Comparison of ENCODE assay signal across 27 cellular contexts in the genomic region with DNA sequence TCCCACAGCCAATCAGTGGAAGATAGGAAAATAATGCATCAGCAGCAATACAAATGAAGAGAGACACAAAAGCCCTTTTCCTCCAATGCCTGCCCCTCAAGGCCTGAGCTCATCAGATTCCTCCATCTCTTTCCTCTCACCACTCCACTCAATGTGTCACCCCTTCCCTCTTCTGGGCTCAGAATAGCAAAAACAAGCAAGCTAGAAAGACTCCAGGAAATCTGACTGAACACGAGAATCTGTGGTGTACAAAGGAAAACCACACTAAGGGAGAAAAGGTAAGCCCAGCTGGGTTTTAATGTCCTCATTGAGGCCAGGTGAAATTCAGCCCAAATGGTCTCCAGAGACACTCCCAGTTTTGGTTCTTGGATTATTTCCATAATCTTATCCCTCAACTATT. TPM values are rescaled to one million over a fixed set of nuclear protein-coding genes. Genes with fewer than 3 reads are reported as not detected.
DNase-seq lines count a peak whose midpoint lies in the region; ATAC-seq, FAIRE-seq and TF ChIP-seq lines count a peak whose summit lies in the region.
"Had no signal": no experiment of that assay in that cellular context is flagged by ENCODE, and none has a peak within 500 bp of the region (broad histone marks: within the 10 kb centered on the region; RNA-seq: fewer than 3 reads in every experiment).

No MANE protein-coding gene starts in this region.

- no peak overlapping the region for H3K9ac ChIP-seq in DND-41 (ENCODE audit: low read depth, low read length)
- H3K9ac ChIP-seq: neural progenitor cell had no signal

- intact Hi-C loops in activated T-helper 1 cell treated with anti-CD3 and anti-CD28 coated beads, Interleukin-12 subunit alpha, Interleukin-12 subunit beta, Interleukin-2, Interleukin-4 antibody, amounts not matched to agents 30 ng/mL and 10 ng/mL and 1 ng/mL, durations not matched to agents 14 hours and 24 hours and 36 hours (cut with micrococcal nuclease), result loop anchor here (2.0 kb wide), 1 partner anchor 16 kb away; a partner anchor contains a TSS
- intact Hi-C loops in left cardiac atrium (cut with DNase I), result no loop called here

- no peak overlapping the region for H3K27ac ChIP-seq in DND-41 (ENCODE audit: low read length)
- no peak overlapping the region for H3K27ac ChIP-seq in right atrium auricular region
- H3K27ac ChIP-seq: cardiac muscle cell, neural progenitor cell, sigmoid colon, stomach, tibial artery had no signal

- no peaks in the 10 kb centered on the region for H3K4me1 ChIP-seq in DND-41 (ENCODE audit: insufficient read depth, low read length)
- peaks cover 0 to 4% of the 10 kb centered on the region in 2 donors for H3K4me1 ChIP-seq in right atrium auricular region
- H3K4me1 ChIP-seq: neural progenitor cell had no signal

- ATAC-seq in DND-41 (ENCODE audit: insufficient read depth, low read depth), result 0 out of 3 replicates have a peak, but pooled peaks have one; percentile 39
- ATAC-seq in HG03097 (IDR thresholded peaks at IDR 0.05; ENCODE audit: low FRiP score, unreplicated experiment), result peak; percentile 53
- ATAC-seq in left cardiac atrium, result no peak
- ATAC-seq: HepG2, SK-N-SH treated with all-trans-retinoic acid at 6 μM for 48 hours had no signal

- H3K27me3 ChIP-seq in DND-41 (ENCODE audit: insufficient read depth, low read length, poor library complexity), result no peaks in the 10 kb centered on the region
- no peaks in the 10 kb centered on the region for H3K27me3 ChIP-seq in right atrium auricular region
- H3K27me3 ChIP-seq: cardiac muscle cell, neural progenitor cell, sigmoid colon, stomach, tibial artery had no signal

- no peak overlapping the region for H2AFZ ChIP-seq in DND-41 (ENCODE audit: low read depth, low read length)
- H2AFZ ChIP-seq: neural progenitor cell had no signal

- H3K9me3 Mint-ChIP-seq in activated T-helper 1 cell treated with anti-CD3 and anti-CD28 coated beads, Interleukin-12 subunit alpha, Interleukin-12 subunit beta, Interleukin-2, Interleukin-4 antibody, amounts not matched to agents 30 ng/mL and 10 ng/mL and 1 ng/mL, durations not matched to agents 14 hours and 24 hours and 36 hours, result no peaks in the 10 kb centered on the region

- no peaks in the 10 kb centered on the region for H3K27me3 Mint-ChIP-seq in activated T-helper 1 cell treated with anti-CD3 and anti-CD28 coated beads, Interleukin-12 subunit alpha, Interleukin-12 subunit beta, Interleukin-2, Interleukin-4 antibody, amounts not matched to agents 30 ng/mL and 10 ng/mL and 1 ng/mL, durations not matched to agents 14 hours and 24 hours and 36 hours (ENCODE audit: insufficient read depth)

- H3K4me3 ChIP-seq in DND-41 (ENCODE audit: low read depth in 1 of 2, low read length in 2 of 2) (no peak overlapping the region), right atrium auricular region (no peak overlapping the region)
- H3K4me3 ChIP-seq: cardiac muscle cell, lung, neural progenitor cell, sigmoid colon, stomach, tibial artery had no signal

- peaks cover 48% of the 10 kb centered on the region for H3K79me2 ChIP-seq in DND-41 (ENCODE audit: insufficient read depth, low read length)

- H3K4me1 Mint-ChIP-seq in activated T-helper 1 cell treated with anti-CD3 and anti-CD28 coated beads, Interleukin-12 subunit alpha, Interleukin-12 subunit beta, Interleukin-2, Interleukin-4 antibody, amounts not matched to agents 30 ng/mL and 10 ng/mL and 1 ng/mL, durations not matched to agents 14 hours and 24 hours and 36 hours (ENCODE audit: low read depth), result peaks cover 48% of the 10 kb centered on the region

- no peaks in the 10 kb centered on the region for H3K36me3 ChIP-seq in DND-41 (ENCODE audit: insufficient read depth, low read length)
- H3K36me3 ChIP-seq in right atrium auricular region, result no peaks in the 10 kb centered on the region
- H3K36me3 ChIP-seq: cardiac muscle cell, neural progenitor cell, sigmoid colon, stomach, tibial artery had no signal

- peak; percentile 85 for FAIRE-seq in GM18507 (lab: Jason Lieb, UNC)
- FAIRE-seq: endometrium, HepG2 had no signal

- 0 out of 2 replicates have a peak, but pooled peaks cover 7% of the 10 kb centered on the region for H4K20me1 ChIP-seq in DND-41 (ENCODE audit: insufficient read depth, low read length)

- no peak overlapping the region for H3K27ac Mint-ChIP-seq in activated T-helper 1 cell treated with anti-CD3 and anti-CD28 coated beads, Interleukin-12 subunit alpha, Interleukin-12 subunit beta, Interleukin-2, Interleukin-4 antibody, amounts not matched to agents 30 ng/mL and 10 ng/mL and 1 ng/mL, durations not matched to agents 14 hours and 24 hours and 36 hours
- H3K27ac Mint-ChIP-seq: neural progenitor cell had no signal

- no peak for TF ChIP-seq CTCF in DND-41 (IDR thresholded peaks at IDR 0.05; ENCODE audit: borderline replicate concordance, extremely low read depth, low read length, poor library complexity, severe bottlenecking)
- TF ChIP-seq CTCF in right atrium auricular region (IDR thresholded peaks at IDR 0.05), result no peak

- peaks cover 3% of the 10 kb centered on the region for H3K36me3 Mint-ChIP-seq in activated T-helper 1 cell treated with anti-CD3 and anti-CD28 coated beads, Interleukin-12 subunit alpha, Interleukin-12 subunit beta, Interleukin-2, Interleukin-4 antibody, amounts not matched to agents 30 ng/mL and 10 ng/mL and 1 ng/mL, durations not matched to agents 14 hours and 24 hours and 36 hours (ENCODE audit: low read depth)

- H3K4me2 ChIP-seq in DND-41 (ENCODE audit: insufficient read depth, low read length), result no peak overlapping the region
- H3K4me2 ChIP-seq: neural progenitor cell had no signal

- H3K9me3 ChIP-seq in DND-41 (ENCODE audit: insufficient read depth, low read length, severe bottlenecking) (no peaks in the 10 kb centered on the region), right atrium auricular region (no peaks in the 10 kb centered on the region)
- H3K9me3 ChIP-seq: sigmoid colon, stomach, tibial artery had no signal

- H3K4me3 Mint-ChIP-seq in activated T-helper 1 cell treated with anti-CD3 and anti-CD28 coated beads, Interleukin-12 subunit alpha, Interleukin-12 subunit beta, Interleukin-2, Interleukin-4 antibody, amounts not matched to agents 30 ng/mL and 10 ng/mL and 1 ng/mL, durations not matched to agents 14 hours and 24 hours and 36 hours, result peak overlapping the region; percentile 34
- H3K4me3 Mint-ChIP-seq: neural progenitor cell had no signal

- DNase-seq in DND-41, result no peak
- DNase-seq in GM18507 (ENCODE audit: extremely low spot score, insufficient read length, low read depth), result no peak
- no peak for DNase-seq in activated T-helper 1 cell treated with anti-CD3 and anti-CD28 coated beads, Interleukin-12 subunit alpha, Interleukin-12 subunit beta, Interleukin-2, Interleukin-4 antibody, amounts not matched to agents 30 ng/mL and 10 ng/mL and 1 ng/mL, durations not matched to agents 14 hours and 24 hours and 36 hours (ENCODE audit: low spot score)
- no peak for DNase-seq in NCI-H82 (lab: John Stamatoyannopoulos, UW)
- no peak for DNase-seq in left cardiac atrium
- no peak for DNase-seq in right atrium auricular region (ENCODE audit: low spot score)
- DNase-seq: activated CD4-positive, alpha-beta T cell treated with anti-CD3 and anti-CD28 coated beads, Interleukin-2, amount 50 U/mL, for 4 hours; activated naive CD4-positive, alpha-beta T cell treated with Interleukin-2 at 50 U/mL for 16 hours; aorta; C1 segment of cervical spinal cord; Calu3; EL; NCI-H1092 treated with DMSO at 0.1 percent for 48 hours; NCI-H1930; NCI-H526 treated with DMSO at 0.1 percent for 48 hours; sigmoid colon; stimulated activated CD4-positive, alpha-beta T cell treated with anti-CD3 and anti-CD28 coated beads, Interleukin-15, amount 100 ng/mL, for 24 hours; stomach; T-helper 9 cell; tibial artery had no signal

RNA-seq across cellular contexts. Expression of a gene that starts 46.3 kb away (rescaled TPM):
- 18.9 and 20.2 TPM in 2 replicates for total RNA-seq in activated T-helper 1 cell treated with anti-CD3 and anti-CD28 coated beads, Interleukin-12 subunit alpha, Interleukin-12 subunit beta, Interleukin-2, Interleukin-4 antibody, amounts not matched to agents 30 ng/mL and 10 ng/mL and 1 ng/mL, durations not matched to agents 14 hours and 24 hours and 36 hours
- total RNA-seq in left cardiac atrium (10 to 100 TPM; 69.3 to 73.5 TPM), right atrium auricular region (100 to 1,000 TPM in 1 of 2 donors, 10 to 100 TPM in 1; 57.7 to 125 TPM)

Comparison
In these comparisons a context has a peak if more than half of its experiments do, and no peak if none do; other contexts are left out.
1. ATAC-seq: peak in DND-41 (single experiment) and HG03097 (single experiment); none in left cardiac atrium (0 of 2).